Comparison of ENCODE assay signal across 10 cellular contexts in the genomic region with DNA sequence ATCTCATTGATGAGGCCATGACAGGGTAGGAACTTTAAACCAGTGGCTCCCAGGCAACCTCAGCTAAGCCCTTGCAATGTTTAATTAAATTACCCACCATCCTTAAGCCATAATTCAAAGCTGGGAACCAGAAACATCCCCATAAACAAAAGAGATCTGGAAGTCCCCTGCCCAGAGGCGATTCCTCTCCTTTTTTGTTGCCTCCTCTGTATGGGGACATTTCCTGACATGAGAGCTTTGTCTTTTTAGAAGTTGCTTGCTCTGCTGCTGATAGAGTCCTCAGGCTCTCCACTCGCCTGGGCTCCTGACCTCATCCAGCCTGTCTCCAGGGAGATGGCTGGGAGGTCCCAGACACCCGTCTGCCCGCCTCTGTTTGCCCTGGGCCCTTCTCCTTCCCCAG. TPM values are rescaled to one million over a fixed set of nuclear protein-coding genes. Genes with fewer than 3 reads are reported as not detected.
DNase-seq lines count a peak whose midpoint lies in the region; ATAC-seq lines count a peak whose summit lies in the region.
"Had no signal": no experiment of that assay in that cellular context is flagged by ENCODE, and none has a peak within 500 bp of the region (broad histone marks: within the 10 kb centered on the region; RNA-seq: fewer than 3 reads in every experiment).

No MANE protein-coding gene starts in this region.

- H4K91ac ChIP-seq in neuronal stem cell (ENCODE audit: low read depth, low read length, poor library complexity), result no peak overlapping the region

- no peak overlapping the region for H2BK12ac ChIP-seq in neuronal stem cell (ENCODE audit: low read length)

- H2BK120ac ChIP-seq in neuronal stem cell (ENCODE audit: low read depth, low read length), result no peak overlapping the region

- peaks cover 11 to 46% of the 10 kb centered on the region in 2 donors for H3K36me3 ChIP-seq in neuronal stem cell (replicated peaks in 1 of 2; ENCODE audit: control insufficient read depth in 2 of 2, insufficient read depth in 2 of 2, low read length in 2 of 2)
- H3K36me3 ChIP-seq: prostate gland had no signal

- H3K4me1 Mint-ChIP-seq in activated CD8-positive, alpha-beta T cell treated with anti-CD3 and anti-CD28 coated beads, Interleukin-2, amount 10 ng/mL, durations not matched to agents 7 days and 5 days (ENCODE audit: low read depth), result peaks cover 7% of the 10 kb centered on the region

- peak overlapping the region in 1 of 2 donors; percentile 3 for H3K4me3 ChIP-seq in neuronal stem cell (ENCODE audit: low read length in 2 of 2)
- H3K4me3 ChIP-seq: prostate gland had no signal

- POLR2A ChIA-PET in activated CD8-positive, alpha-beta T cell treated with anti-CD3 and anti-CD28 coated beads, Interleukin-2, amount 10 ng/mL, durations not matched to agents 7 days and 5 days (lab: Charles Lee), result no interaction called here

- H3K79me1 ChIP-seq in neuronal stem cell (ENCODE audit: low read depth, low read length), result peaks cover 6% of the 10 kb centered on the region

- no peak overlapping the region for H2BK15ac ChIP-seq in neuronal stem cell (ENCODE audit: low read length)

- no peak for ATAC-seq in activated CD8-positive, alpha-beta T cell treated with anti-CD3 and anti-CD28 coated beads, Interleukin-2, amount 10 ng/mL, durations not matched to agents 7 days and 5 days
- ATAC-seq in GM21825 (IDR thresholded peaks at IDR 0.05; ENCODE audit: unreplicated experiment) (no peak), HG03457 (IDR thresholded peaks at IDR 0.05; ENCODE audit: unreplicated experiment) (no peak)

- peak in 8 of 14 donors; percentile 30 to 68 (median 46) for DNase-seq in C1 segment of cervical spinal cord (lab: John Stamatoyannopoulos, UW)
- peak; percentile 48 for DNase-seq in SK-N-DZ (ENCODE audit: low spot score)
- peak; percentile 27 for DNase-seq in iris pigment epithelial cell (ENCODE audit: low read depth)
- DNase-seq in neuronal stem cell (ENCODE audit: low spot score), result no peak
- no peak for DNase-seq in activated CD8-positive, alpha-beta T cell treated with anti-CD3 and anti-CD28 coated beads, Interleukin-2, amount 10 ng/mL, durations not matched to agents 7 days and 5 days
- no peak for DNase-seq in SW 1271 (lab: John Stamatoyannopoulos, UW)
- DNase-seq: NCI-H1105 had no signal

- H3K9me3 ChIP-seq in neuronal stem cell (replicated peaks in 1 of 2; ENCODE audit: control insufficient read depth in 2 of 2, insufficient read depth in 1 of 2, low read depth in 1 of 2, low read length in 2 of 2), result peaks cover 0 to 35% of the 10 kb centered on the region in 2 donors
- H3K9me3 ChIP-seq: prostate gland had no signal

- no peak overlapping the region for H4K8ac ChIP-seq in neuronal stem cell (ENCODE audit: low read depth, low read length)

- H2BK5ac ChIP-seq in neuronal stem cell (ENCODE audit: low read length), result no peak overlapping the region

- H3K9me3 Mint-ChIP-seq in activated CD8-positive, alpha-beta T cell treated with anti-CD3 and anti-CD28 coated beads, Interleukin-2, amount 10 ng/mL, durations not matched to agents 7 days and 5 days (ENCODE audit: insufficient read depth), result no peaks in the 10 kb centered on the region

- no peak overlapping the region for H2AFZ ChIP-seq in neuronal stem cell (ENCODE audit: low read length)

- H3K4me2 ChIP-seq in neuronal stem cell (ENCODE audit: insufficient read depth, low read length, poor library complexity, severe bottlenecking), result peak overlapping the region; percentile 43

- H3K27me3 Mint-ChIP-seq in activated CD8-positive, alpha-beta T cell treated with anti-CD3 and anti-CD28 coated beads, Interleukin-2, amount 10 ng/mL, durations not matched to agents 7 days and 5 days (ENCODE audit: low read depth), result peaks cover 25% of the 10 kb centered on the region

- H3K9ac ChIP-seq in neuronal stem cell (ENCODE audit: low read depth, low read length, poor library complexity), result no peak overlapping the region

- peaks cover 20 to 24% of the 10 kb centered on the region in 2 donors for H3K4me1 ChIP-seq in neuronal stem cell (ENCODE audit: control insufficient read depth in 2 of 2, insufficient read depth in 1 of 2, low read depth in 1 of 2, low read length in 2 of 2)

- H3K18ac ChIP-seq in neuronal stem cell (ENCODE audit: low read length), result no peak overlapping the region

- no peak overlapping the region for H3K27ac ChIP-seq in neuronal stem cell (replicated peaks; ENCODE audit: low read length)

- no peak overlapping the region for H3K14ac ChIP-seq in neuronal stem cell (ENCODE audit: low read length)

- H3K23ac ChIP-seq in neuronal stem cell (ENCODE audit: low read depth, low read length, poor library complexity), result no peak overlapping the region

- no peaks in the 10 kb centered on the region for H3K27me3 ChIP-seq in neuronal stem cell (ENCODE audit: control insufficient read depth in 3 of 3, insufficient read depth in 3 of 3, low read depth in 1 of 3, low read length in 3 of 3)

- no peak overlapping the region for H3K27ac Mint-ChIP-seq in activated CD8-positive, alpha-beta T cell treated with anti-CD3 and anti-CD28 coated beads, Interleukin-2, amount 10 ng/mL, durations not matched to agents 7 days and 5 days

- H3K4ac ChIP-seq in neuronal stem cell (ENCODE audit: low read length), result no peak overlapping the region

- H2AK5ac ChIP-seq in neuronal stem cell (ENCODE audit: low read depth, low read length), result no peak overlapping the region

- no peaks in the 10 kb centered on the region for H3K36me3 Mint-ChIP-seq in activated CD8-positive, alpha-beta T cell treated with anti-CD3 and anti-CD28 coated beads, Interleukin-2, amount 10 ng/mL, durations not matched to agents 7 days and 5 days (ENCODE audit: low read depth)

- CTCF ChIA-PET in activated CD8-positive, alpha-beta T cell treated with anti-CD3 and anti-CD28 coated beads, Interleukin-2, amount 10 ng/mL, durations not matched to agents 7 days and 5 days (lab: Charles Lee), result interaction anchor here (1.3 to 9.7 kb wide), 3 partner anchors 11 to 32 kb away, joined by 3 to 113 read pairs (median 7); no protein-coding TSS in a partner anchor

- no peak overlapping the region for H3K4me3 Mint-ChIP-seq in activated CD8-positive, alpha-beta T cell treated with anti-CD3 and anti-CD28 coated beads, Interleukin-2, amount 10 ng/mL, durations not matched to agents 7 days and 5 days

- no CpG with 5 or more reads among the region's 4 CpGs for WGBS in neuronal stem cell (ENCODE audit: extremely low coverage in 2 of 2, insufficient read length in 2 of 2, insufficient replicate concordance in 1 of 2), 2 donors

RNA-seq across cellular contexts. Expression of a gene that starts 3.2 kb away (rescaled TPM):
- 5.3 and 5.4 TPM in 2 replicates for polyA plus RNA-seq in SK-N-DZ (2014; cell fraction: cytosol; rRNA removed)
- 6.7 and 6.9 TPM in 2 replicates for polyA plus RNA-seq in SK-N-DZ (2014; cell fraction: nucleus; rRNA removed)
- 84.4 TPM for polyA plus RNA-seq in neuronal stem cell (2013, experiment 1 of 2)
- polyA plus RNA-seq in neuronal stem cell (2013, experiment 2 of 2), result 84.6 TPM
- under 1 TPM; 0.18 to 0.45 TPM for total RNA-seq in activated CD8-positive, alpha-beta T cell treated with anti-CD3 and anti-CD28 coated beads, Interleukin-2, amount 10 ng/mL, durations not matched to agents 7 days and 5 days

RNA-seq across cellular contexts. Expression of a gene that starts 32.4 kb away (rescaled TPM):
- polyA plus RNA-seq in SK-N-DZ (2014; cell fraction: cytosol; rRNA removed), result 0.86 and 1.8 TPM in 2 replicates
- polyA plus RNA-seq in SK-N-DZ (2014; cell fraction: nucleus; rRNA removed), result 0.59 and 3.1 TPM in 2 replicates
- polyA plus RNA-seq in neuronal stem cell (2013, experiment 1 of 2), result 16.9 TPM
- 17.1 TPM for polyA plus RNA-seq in neuronal stem cell (2013, experiment 2 of 2)
- total RNA-seq in activated CD8-positive, alpha-beta T cell treated with anti-CD3 and anti-CD28 coated beads, Interleukin-2, amount 10 ng/mL, durations not matched to agents 7 days and 5 days, result 100 to 1,000 TPM; 154 to 167 TPM

RNA-seq across cellular contexts. Expression of a gene that starts 37.6 kb away (rescaled TPM):
- not detected in 2 replicates for polyA plus RNA-seq in SK-N-DZ (2014; cell fraction: cytosol; rRNA removed)
- not detected in 2 replicates for polyA plus RNA-seq in SK-N-DZ (2014; cell fraction: nucleus; rRNA removed)
- polyA plus RNA-seq in neuronal stem cell (2013, experiment 1 of 2), result not detected
- polyA plus RNA-seq in neuronal stem cell (2013, experiment 2 of 2), result not detected
- total RNA-seq in activated CD8-positive, alpha-beta T cell treated with anti-CD3 and anti-CD28 coated beads, Interleukin-2, amount 10 ng/mL, durations not matched to agents 7 days and 5 days, result not detected

Comparison
In these comparisons a context has a peak if more than half of its experiments do, and no peak if none do; other contexts are left out.
1. DNase-seq: peak in C1 segment of cervical spinal cord (8 of 14), SK-N-DZ (single experiment) and iris pigment epithelial cell (single experiment); none in neuronal stem cell (single experiment), activated CD8-positive, alpha-beta T cell treated with anti-CD3 and anti-CD28 coated beads, Interleukin-2, amount 10 ng/mL, durations not matched to agents 7 days and 5 days (single experiment) and SW 1271 (0 of 2).